8 cellular contexts compared by ENCODE assay signal in the genomic region with DNA sequence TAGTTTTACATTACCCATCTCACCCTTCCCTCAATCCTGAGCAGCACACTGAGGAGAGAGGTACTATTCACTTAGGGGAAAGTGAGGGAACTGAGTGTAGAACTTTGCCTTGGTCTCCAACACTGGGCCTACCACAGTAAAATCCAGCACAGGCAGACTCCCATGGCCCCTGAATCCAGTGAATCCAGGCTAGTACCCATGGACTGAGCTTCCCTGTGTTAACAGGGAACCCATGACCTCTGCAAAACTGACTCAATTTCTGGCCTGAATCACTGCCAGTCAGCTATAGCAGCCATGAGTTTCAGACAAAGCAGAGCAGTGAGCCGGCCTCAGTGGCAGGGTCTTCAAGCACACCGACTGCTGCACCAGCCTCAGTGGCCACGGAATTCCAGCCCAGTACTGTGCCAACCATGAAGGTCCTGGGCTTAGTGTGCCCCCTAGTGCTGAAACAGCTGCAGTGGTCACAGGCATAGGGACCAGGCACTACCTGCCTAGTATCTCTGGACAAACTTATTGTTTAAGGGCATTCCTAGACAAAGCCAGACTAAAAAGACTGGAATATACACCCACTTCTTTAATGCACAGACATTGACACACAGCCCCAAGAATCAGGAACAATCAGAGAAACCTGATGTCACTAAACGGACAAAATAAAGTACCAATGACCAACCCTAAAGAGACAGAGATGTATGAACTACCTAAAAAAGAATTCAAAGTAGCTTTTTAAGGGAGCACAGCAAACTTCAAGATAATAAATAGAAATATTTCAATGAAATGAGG.
DNase-seq lines count a peak whose midpoint lies in the region; ATAC-seq and TF ChIP-seq lines count a peak whose summit lies in the region.

No MANE protein-coding gene starts in this region.

- TF ChIP-seq POLR2A in gastrocnemius medialis (IDR thresholded peaks at IDR 0.05), result no peak

- no peaks in the 10 kb centered on the region for H3K4me1 ChIP-seq in gastrocnemius medialis

- no peak overlapping the region for H3K27ac ChIP-seq in gastrocnemius medialis

- ATAC-seq in esophagus mucosa (peak; percentile 78), HG03378 (IDR thresholded peaks at IDR 0.05; ENCODE audit: unreplicated experiment) (no peak), gastrocnemius medialis (no peak)
- ATAC-seq in stimulated activated naive CD8-positive, alpha-beta T cell treated with anti-CD3 and anti-CD28 coated beads, Interleukin-15, amount 100 ng/mL, for 72 hours, result peak; percentile 76

- H3K9me3 ChIP-seq in gastrocnemius medialis, result peaks cover 0 to 6% (median 0%) of the 10 kb centered on the region in 3 donors

- peaks cover 8 to 12% of the 10 kb centered on the region in 2 donors for H3K9me3 Mint-ChIP-seq in stimulated activated naive CD8-positive, alpha-beta T cell treated with anti-CD3 and anti-CD28 coated beads, Interleukin-15, amount 100 ng/mL, for 72 hours
- peaks cover 2 to 34% (median 18%) of the 10 kb centered on the region in 6 donors for H3K9me3 Mint-ChIP-seq in immature natural killer cell

- no peaks in the 10 kb centered on the region for H3K4me1 Mint-ChIP-seq in stimulated activated naive CD8-positive, alpha-beta T cell treated with anti-CD3 and anti-CD28 coated beads, Interleukin-15, amount 100 ng/mL, for 72 hours
- H3K4me1 Mint-ChIP-seq in immature natural killer cell, result no peaks in the 10 kb centered on the region

- no peak for TF ChIP-seq CTCF in gastrocnemius medialis (IDR thresholded peaks at IDR 0.05 in 4 of 5, conservative IDR thresholded peaks at IDR 0.05 in 1 of 5)

- peaks cover 7 to 13% (median 9%) of the 10 kb centered on the region in 3 donors for H3K36me3 Mint-ChIP-seq in immature natural killer cell

- H3K4me3 Mint-ChIP-seq in stimulated activated naive CD8-positive, alpha-beta T cell treated with anti-CD3 and anti-CD28 coated beads, Interleukin-15, amount 100 ng/mL, for 72 hours, result no peak overlapping the region
- no peak overlapping the region for H3K4me3 Mint-ChIP-seq in immature natural killer cell

- H3K27me3 ChIP-seq in gastrocnemius medialis, result peaks cover 0 to 2% (median 0%) of the 10 kb centered on the region in 3 donors

- no peak overlapping the region for H3K27ac Mint-ChIP-seq in stimulated activated naive CD8-positive, alpha-beta T cell treated with anti-CD3 and anti-CD28 coated beads, Interleukin-15, amount 100 ng/mL, for 72 hours
- H3K27ac Mint-ChIP-seq in immature natural killer cell, result no peak overlapping the region

- peak; percentile 36 for DNase-seq in activated naive CD4-positive, alpha-beta T cell treated with Interleukin-2 at 50 U/mL for 16 hours
- no peak for DNase-seq in activated naive CD4-positive, alpha-beta T cell (lab: John Stamatoyannopoulos, UW)
- DNase-seq in T follicular helper cell (ENCODE audit: low read depth), result peak; percentile 6
- peak in 1 of 2 donors; percentile 34 for DNase-seq in stimulated activated naive CD8-positive, alpha-beta T cell treated with anti-CD3 and anti-CD28 coated beads, Interleukin-15, amount 100 ng/mL, for 72 hours
- no peak for DNase-seq in immature natural killer cell
- no peak for DNase-seq in gastrocnemius medialis

- no peak overlapping the region for H3K4me3 ChIP-seq in gastrocnemius medialis

- H3K36me3 ChIP-seq in gastrocnemius medialis, result no peaks in the 10 kb centered on the region

- no peaks in the 10 kb centered on the region for H3K27me3 Mint-ChIP-seq in stimulated activated naive CD8-positive, alpha-beta T cell treated with anti-CD3 and anti-CD28 coated beads, Interleukin-15, amount 100 ng/mL, for 72 hours
- H3K27me3 Mint-ChIP-seq in immature natural killer cell (ENCODE audit: low read depth in 3 of 3), result peaks cover 4 to 5% (median 5%) of the 10 kb centered on the region in 3 donors

- in situ Hi-C loops in gastrocnemius medialis (cut with MboI; ENCODE audit: low sequenced_read_pairs in 4 of 4), result no loop called here

- intact Hi-C loops in gastrocnemius medialis (cut with DNase I; ENCODE audit: low total_unique reads), result no loop called here

Comparison
In these comparisons a context has a peak if more than half of its experiments do, and no peak if none do; other contexts are left out.
1. DNase-seq: peak in activated naive CD4-positive, alpha-beta T cell treated with Interleukin-2 at 50 U/mL for 16 hours (single experiment) and T follicular helper cell (single experiment); none in activated naive CD4-positive, alpha-beta T cell (0 of 4), immature natural killer cell (0 of 3) and gastrocnemius medialis (0 of 2).
2. ATAC-seq: peak in esophagus mucosa (single experiment) and stimulated activated naive CD8-positive, alpha-beta T cell treated with anti-CD3 and anti-CD28 coated beads, Interleukin-15, amount 100 ng/mL, for 72 hours (single experiment); none in HG03378 (single experiment) and gastrocnemius medialis (0 of 2).